In genomic region chrX:150693782-150694574, GRCh38 we compare ENCODE assay signal across 1 cellular context.
A peak's percentile ranks its signal among the peaks of the same experiment; 100 is the strongest.
TF ChIP-seq lines count a peak whose summit lies in the region.

No MANE protein-coding gene starts in this region.

TF ChIP-seq in HEK293, 187 proteins besides CTCF, POLR2A, EP300 and RAD21 (continued from another document):
- no peak for TF ChIP-seq HOXD13 (CRISPR knock-in tag; IDR thresholded peaks at IDR 0.05; ENCODE audit: borderline replicate concordance)
- TF ChIP-seq ZNF654 (tag by site-specific recombination; IDR thresholded peaks at IDR 0.05; ENCODE audit: low read depth): no peak
- TF ChIP-seq PRDM2 (tag by site-specific recombination; IDR thresholded peaks at IDR 0.05; ENCODE audit: borderline replicate concordance): no peak
- TF ChIP-seq ZNF449 (tag by site-specific recombination; IDR thresholded peaks at IDR 0.05): no peak
- no peak for TF ChIP-seq ZSCAN23 (tag by site-specific recombination; IDR thresholded peaks at IDR 0.05)
- no peak for TF ChIP-seq ZSCAN4 (tag by site-specific recombination; IDR thresholded peaks at IDR 0.05)
- TF ChIP-seq ZNF174 (tag by site-specific recombination; IDR thresholded peaks at IDR 0.05): no peak
- TF ChIP-seq SETDB1 (IDR thresholded peaks at IDR 0.05; ENCODE audit: insufficient read length, low read length): no peak
- TF ChIP-seq ZNF629 (tag by site-specific recombination; IDR thresholded peaks at IDR 0.05): no peak
- TF ChIP-seq FEZF1 (tag by site-specific recombination; IDR thresholded peaks at IDR 0.05): no peak
- TF ChIP-seq ZNF112 (tag by site-specific recombination; IDR thresholded peaks at IDR 0.05): no peak
- peak; percentile 59; the same call in 1 of the 2 replicates for TF ChIP-seq ZBTB20 (tag by site-specific recombination; IDR thresholded peaks at IDR 0.05)
- TF ChIP-seq ZNF423 (tag by site-specific recombination; IDR thresholded peaks at IDR 0.05): no peak
- no peak for TF ChIP-seq ZNF548 (tag by site-specific recombination; IDR thresholded peaks at IDR 0.05)
- TF ChIP-seq ZBTB11 (tag by site-specific recombination; conservative IDR thresholded peaks at IDR 0.05; ENCODE audit: low read depth): peak; percentile 92
- no peak for TF ChIP-seq ZNF510 (tag by site-specific recombination; IDR thresholded peaks at IDR 0.05; ENCODE audit: insufficient replicate concordance)
- no peak for TF ChIP-seq ZBTB48 (tag by site-specific recombination; IDR thresholded peaks at IDR 0.05)
